ENCODE assay signal across 5 cellular contexts in genomic region chr17:37200497-37200896, GRCh38.
"Had no signal": no experiment of that assay in that cellular context is flagged by ENCODE, and none has a peak within 500 bp of the region (broad histone marks: within the 10 kb centered on the region; RNA-seq: fewer than 3 reads in every experiment).

No MANE protein-coding gene starts in this region.

- DNase-seq: IMR-90, KBM-7, KG1 had no signal

- ATAC-seq: HepG2, K562 had no signal
